8 cellular contexts compared by ENCODE assay signal in genomic region chr11:113305440-113306336, GRCh38. TPM values are rescaled to one million over a fixed set of nuclear protein-coding genes. Genes with fewer than 3 reads are reported as not detected.
DNase-seq lines count a peak whose midpoint lies in the region; ATAC-seq lines count a peak whose summit lies in the region.

No MANE protein-coding gene starts in this region.

- peak; percentile 87 for ATAC-seq in HG02571 (IDR thresholded peaks at IDR 0.05; ENCODE audit: unreplicated experiment)
- peak; percentile 100 for ATAC-seq in left lobe of liver
- ATAC-seq in GM21360 (IDR thresholded peaks at IDR 0.05; ENCODE audit: unreplicated experiment), result no peak

- DNase-seq in GM04504 (ENCODE audit: low read depth) (peak; percentile 28), NCI-H2107 treated with DMSO at 0.1 percent for 48 hours (lab: John Stamatoyannopoulos, UW; ENCODE audit: unreplicated experiment) (peak; percentile 22), left lobe of liver (ENCODE audit: low spot score) (peak; percentile 75)
- peak; percentile 40 for DNase-seq in activated CD4-positive, CD25-positive, alpha-beta regulatory T cell treated with anti-CD3 and anti-CD28 coated beads, Interleukin-2, amount 50 U/mL, for 16 hours (ENCODE audit: low read depth, low spot score)
- peak; percentile 57 for DNase-seq in central memory CD4-positive, alpha-beta T cell
- peak; percentile 60 to 69 for DNase-seq in stimulated activated CD4-positive, alpha-beta T cell treated with anti-CD3 and anti-CD28 coated beads, Interleukin-4, amount 100 ng/mL, for 4 hours

RNA-seq across cellular contexts. Expression of gene TTC12, which starts 8.7 kb away (rescaled TPM):
- 5.8 TPM for total RNA-seq in left lobe of liver

Comparison
In these comparisons a context has a peak if more than half of its experiments do, and no peak if none do; other contexts are left out.
1. DNase-seq: peak in every context shown above with its lines; median percentile 75 in left lobe of liver; 64 in stimulated activated CD4-positive, alpha-beta T cell treated with anti-CD3 and anti-CD28 coated beads, Interleukin-4, amount 100 ng/mL, for 4 hours; 57 in central memory CD4-positive, alpha-beta T cell; 40 in activated CD4-positive, CD25-positive, alpha-beta regulatory T cell treated with anti-CD3 and anti-CD28 coated beads, Interleukin-2, amount 50 U/mL, for 16 hours; 28 in GM04504; 22 in NCI-H2107 treated with DMSO at 0.1 percent for 48 hours.